ENCODE assay signal across 9 cellular contexts in the genomic region with DNA sequence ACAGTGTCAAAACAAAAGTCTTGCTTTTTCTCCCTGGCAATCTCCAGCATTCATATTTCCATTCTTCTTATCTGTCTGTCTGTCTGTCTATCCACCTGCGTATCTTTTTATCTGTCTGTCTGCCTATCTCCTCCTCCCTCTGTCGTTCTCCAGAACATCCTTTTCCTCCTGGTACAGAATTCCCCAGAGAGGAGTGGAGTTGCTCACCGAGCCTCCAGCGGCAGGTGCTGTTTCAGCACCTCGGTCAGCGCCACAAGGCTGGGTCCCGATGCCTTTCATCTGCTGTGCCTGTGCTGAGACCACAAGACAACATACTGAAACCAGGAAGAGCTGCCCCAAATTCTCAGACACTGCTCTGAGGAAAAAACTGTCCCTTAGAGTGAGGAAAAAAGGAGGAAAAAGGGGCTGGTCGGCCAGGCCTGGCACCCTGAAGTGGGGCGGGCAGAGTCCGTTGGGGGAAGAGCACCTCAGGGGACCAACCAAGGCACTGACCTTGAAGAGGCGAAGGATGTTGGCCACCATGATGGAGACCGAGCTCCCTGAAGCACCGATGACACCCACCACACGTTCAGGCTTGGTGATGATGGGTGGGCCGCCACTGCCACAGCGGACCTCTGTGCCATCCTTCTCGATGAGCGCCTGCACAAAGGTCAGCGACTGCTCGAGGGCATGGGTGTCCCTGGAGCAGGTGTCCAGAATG. TPM values are rescaled to one million over a fixed set of nuclear protein-coding genes. Genes with fewer than 3 reads are reported as not detected.
A peak's percentile ranks its signal among the peaks of the same experiment; 100 is the strongest.
DNase-seq lines count a peak whose midpoint lies in the region; ATAC-seq, FAIRE-seq and TF ChIP-seq lines count a peak whose summit lies in the region.
"Had no signal": no experiment of that assay in that cellular context is flagged by ENCODE, and none has a peak within 500 bp of the region (broad histone marks: within the 10 kb centered on the region; RNA-seq: fewer than 3 reads in every experiment).

No MANE protein-coding gene starts in this region.

- H3K4me1 ChIP-seq in OCI-LY7 (ENCODE audit: insufficient read depth, low read length, poor library complexity, severe bottlenecking) (no peaks in the 10 kb centered on the region), small intestine (ENCODE audit: control insufficient read depth in 2 of 2, insufficient read depth in 1 of 2, low read depth in 1 of 2, low read length in 1 of 2) (no peaks in the 10 kb centered on the region), prostate gland (replicated peaks) (no peaks in the 10 kb centered on the region)

- H4K20me1 ChIP-seq in OCI-LY7 (ENCODE audit: insufficient read depth, low read length), result no peaks in the 10 kb centered on the region

- TF ChIP-seq CTCF in OCI-LY7 (conservative IDR thresholded peaks at IDR 0.05; ENCODE audit: low read length) (no peak), prostate gland (IDR thresholded peaks at IDR 0.05) (no peak)

- peaks cover 71% of the 10 kb centered on the region for H3K27me3 Mint-ChIP-seq in activated T-cell treated with anti-CD3 and anti-CD28 coated beads, Interleukin-2, amount 50 U/mL, for 4 hours (ENCODE audit: low read depth)

- TF ChIP-seq POLR2A in prostate gland (IDR thresholded peaks at IDR 0.05), result no peak

- H3K27ac ChIP-seq in OCI-LY7 (ENCODE audit: low read depth, low read length, poor library complexity, severe bottlenecking) (no peak overlapping the region), caudate nucleus (ENCODE audit: low read depth, low read length) (peak overlapping the region; percentile 44), small intestine (ENCODE audit: low read depth in 1 of 2, low read length in 1 of 2) (no peak overlapping the region), prostate gland (no peak overlapping the region)
- H3K27ac ChIP-seq: BLaER1 treated with 17β-estradiol and CSF1 and Interleukin-3, amounts not matched to agents 10 nM and 100 nM had no signal

- no peak overlapping the region for H2AFZ ChIP-seq in OCI-LY7 (ENCODE audit: low read length)

- POLR2A ChIA-PET in OCI-LY7 (lab: Charles Lee), result no interaction called here

- no peaks in the 10 kb centered on the region for H3K79me2 ChIP-seq in OCI-LY7 (ENCODE audit: insufficient read depth, low read depth, low read length)

- WGBS in small intestine, 3 donors, result 53 to 54% (median 54%) methylated on average over 20 of the region's 20 CpGs
- 53% methylated on average over 20 of the region's 20 CpGs for WGBS in prostate gland

- H3K4me2 ChIP-seq in OCI-LY7 (ENCODE audit: low read length), result no peak overlapping the region
- H3K4me2 ChIP-seq: BLaER1 treated with 17β-estradiol and CSF1 and Interleukin-3, amounts not matched to agents 10 nM and 100 nM had no signal

- DNase-seq in activated T-cell treated with anti-CD3 and anti-CD28 coated beads, Interleukin-2, amount 50 U/mL, for 1 hour, result peak; percentile 42
- no peak for DNase-seq in activated T-cell treated with anti-CD3 and anti-CD28 coated beads, Interleukin-2, amount 50 U/mL, for 4 hours
- peak; percentile 52 for DNase-seq in OCI-LY7 (ENCODE audit: low spot score)
- DNase-seq in caudate nucleus (lab: John Stamatoyannopoulos, UW), result peak in 4 of 61 donors; percentile 18 to 27 (median 22)
- DNase-seq in small intestine, result peak; percentile 12
- no peak for DNase-seq in prostate gland (ENCODE audit: low spot score)
- DNase-seq in NCI-H1930 (lab: John Stamatoyannopoulos, UW), result no peak

- intact Hi-C loops in OCI-LY7 (cut with micrococcal nuclease; ENCODE audit: unreplicated experiment), result no loop called here
- intact Hi-C loops in prostate gland (cut with DNase I), result no loop called here

- BruUV-seq in OCI-LY7 (replicated peaks; lab: Mats Ljungman, UMichigan), result no TSS peak

- H3K4me1 Mint-ChIP-seq in activated T-cell treated with anti-CD3 and anti-CD28 coated beads, Interleukin-2, amount 50 U/mL, for 4 hours (ENCODE audit: low read depth), result no peaks in the 10 kb centered on the region

- no peaks in the 10 kb centered on the region for H3K9me3 ChIP-seq in OCI-LY7 (ENCODE audit: low read length)
- no peaks in the 10 kb centered on the region for H3K9me3 ChIP-seq in small intestine (ENCODE audit: control insufficient read depth, low read depth)
- no peaks in the 10 kb centered on the region for H3K9me3 ChIP-seq in prostate gland
- H3K9me3 ChIP-seq: BLaER1 treated with 17β-estradiol and CSF1 and Interleukin-3, amounts not matched to agents 10 nM and 100 nM had no signal

- no peaks in the 10 kb centered on the region for H3K9me2 ChIP-seq in OCI-LY7 (ENCODE audit: insufficient read depth, low read length)

- CTCF ChIA-PET in OCI-LY7 (lab: Charles Lee; ENCODE audit: unreplicated experiment), result no interaction called here

- H3K4me3 ChIP-seq in OCI-LY7 (ENCODE audit: low read depth, low read length, poor library complexity, severe bottlenecking) (no peak overlapping the region), small intestine (ENCODE audit: low read depth in 1 of 2, low read length in 2 of 2) (no peak overlapping the region), prostate gland (no peak overlapping the region)
- H3K4me3 ChIP-seq: BLaER1 treated with 17β-estradiol and CSF1 and Interleukin-3, amounts not matched to agents 10 nM and 100 nM had no signal

- H3K4me3 Mint-ChIP-seq in activated T-cell treated with anti-CD3 and anti-CD28 coated beads, Interleukin-2, amount 50 U/mL, for 4 hours, result no peak overlapping the region

- H3K27me3 ChIP-seq in small intestine (ENCODE audit: control insufficient read depth in 2 of 2, insufficient read depth in 2 of 2, low read length in 2 of 2), result peaks cover 0 to 11% of the 10 kb centered on the region in 2 donors
- no peaks in the 10 kb centered on the region for H3K27me3 ChIP-seq in prostate gland (replicated peaks; ENCODE audit: insufficient read depth)

- H3K9me3 Mint-ChIP-seq in activated T-cell treated with anti-CD3 and anti-CD28 coated beads, Interleukin-2, amount 50 U/mL, for 4 hours, result no peaks in the 10 kb centered on the region

- H3K36me3 ChIP-seq in OCI-LY7 (ENCODE audit: insufficient read depth, low read length) (no peaks in the 10 kb centered on the region), small intestine (ENCODE audit: control insufficient read depth in 2 of 2, insufficient read depth in 2 of 2, low read length in 2 of 2) (no peaks in the 10 kb centered on the region), prostate gland (no peaks in the 10 kb centered on the region)
- H3K36me3 ChIP-seq: BLaER1 treated with 17β-estradiol and CSF1 and Interleukin-3, amounts not matched to agents 10 nM and 100 nM had no signal

- no peak for FAIRE-seq in small intestine (lab: Jason Lieb, UNC)

- ATAC-seq in activated T-cell treated with anti-CD3 and anti-CD28 coated beads, Interleukin-2, amount 50 U/mL, for 4 hours, result no peak
- no peak for ATAC-seq in GM18520 (IDR thresholded peaks at IDR 0.05; ENCODE audit: unreplicated experiment)

- no peaks in the 10 kb centered on the region for H3K36me3 Mint-ChIP-seq in activated T-cell treated with anti-CD3 and anti-CD28 coated beads, Interleukin-2, amount 50 U/mL, for 4 hours (ENCODE audit: insufficient read depth)

RNA-seq across cellular contexts. Expression of gene GRM4, which starts 13.3 kb away (rescaled TPM):
- total RNA-seq in activated T-cell treated with anti-CD3 and anti-CD28 coated beads, Interleukin-2, amount 50 U/mL, for 4 hours, result under 1 TPM in 2 of 3 donors, not detected in 1; 0.25 to 0.29 TPM
- total RNA-seq in OCI-LY7 (2014; rRNA removed; shearing (Covaris generic)), result 0.21 and 0.73 TPM in 2 replicates
- total RNA-seq in OCI-LY7 (2022), result 0.85 and 1.3 TPM in 2 replicates
- under 1 TPM in 1 of 3 donors, not detected in 2; 0.09 TPM for polyA plus RNA-seq in small intestine
- 1 to 10 TPM in 1 of 2 donors, not detected in 1; 4.4 TPM for total RNA-seq in prostate gland

Comparison
In these comparisons a context has a peak if more than half of its experiments do, and no peak if none do; other contexts are left out.
1. DNase-seq: peak in activated T-cell treated with anti-CD3 and anti-CD28 coated beads, Interleukin-2, amount 50 U/mL, for 1 hour (single experiment), OCI-LY7 (single experiment) and small intestine (single experiment); none in activated T-cell treated with anti-CD3 and anti-CD28 coated beads, Interleukin-2, amount 50 U/mL, for 4 hours (single experiment), prostate gland (single experiment) and NCI-H1930 (0 of 2).